Comparison of ENCODE assay signal across 1 cellular context in the genomic region with DNA sequence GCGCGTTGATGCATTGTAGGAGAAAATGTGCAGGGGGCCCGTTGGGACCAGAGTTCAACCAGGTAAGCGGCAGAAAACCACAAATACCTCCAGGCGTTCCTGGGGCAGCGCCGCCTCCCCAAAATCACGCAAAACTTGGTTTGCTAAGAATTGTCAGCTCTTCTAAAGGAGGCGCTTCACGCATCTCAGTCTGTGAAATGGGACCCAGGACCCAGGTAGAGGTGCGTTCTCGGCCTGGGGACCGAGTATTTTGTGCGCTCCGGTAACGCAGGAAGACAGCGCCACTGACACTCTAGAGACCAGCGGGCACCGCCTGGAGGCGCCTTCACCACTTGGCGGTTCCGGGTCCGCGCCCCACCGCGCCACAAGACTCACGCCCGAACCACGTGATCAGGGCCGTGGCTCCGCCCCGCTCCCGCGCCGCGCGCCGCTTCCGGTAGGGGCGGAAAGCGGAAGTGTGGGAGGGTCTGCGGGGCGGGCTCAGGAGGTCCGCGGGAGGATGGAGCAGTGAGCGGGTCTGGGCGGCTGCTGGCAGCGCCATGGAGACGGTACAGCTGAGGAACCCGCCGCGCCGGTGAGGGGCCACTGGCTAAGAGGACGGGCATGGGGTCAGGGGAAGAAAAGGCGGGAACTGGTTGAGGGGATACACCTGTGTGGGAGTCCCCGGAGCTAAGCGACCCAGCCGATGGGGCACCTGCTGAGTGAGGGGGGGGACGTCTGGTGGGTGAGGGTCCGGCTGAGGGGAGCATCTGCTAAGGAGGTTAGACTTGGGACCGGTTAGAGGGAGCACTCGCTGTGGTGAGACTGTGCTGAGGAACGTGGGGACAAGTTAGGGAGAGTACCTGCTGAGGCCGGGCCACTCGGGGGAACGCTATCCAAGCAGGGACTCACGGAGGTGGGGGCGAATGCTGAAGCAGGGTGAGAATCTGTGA.
TF ChIP-seq lines count a peak whose summit lies in the region.

Gene STK4 (plus strand): TSS at position 483 of the 932 bp plus-strand sequence. CDS start 57 bp downstream, at position 540.

TF ChIP-seq in HepG2, 621 proteins besides CTCF, POLR2A, EP300 and RAD21 (continued from another document and continues in another):
- TF ChIP-seq, protein P1, sequence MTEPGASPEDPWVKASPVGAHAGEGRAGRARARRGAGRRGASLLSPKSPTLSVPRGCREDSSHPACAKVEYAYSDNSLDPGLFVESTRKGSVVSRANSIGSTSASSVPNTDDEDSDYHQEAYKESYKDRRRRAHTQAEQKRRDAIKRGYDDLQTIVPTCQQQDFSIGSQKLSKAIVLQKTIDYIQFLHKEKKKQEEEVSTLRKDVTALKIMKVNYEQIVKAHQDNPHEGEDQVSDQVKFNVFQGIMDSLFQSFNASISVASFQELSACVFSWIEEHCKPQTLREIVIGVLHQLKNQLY (CRISPR knock-in tag; IDR thresholded peaks at IDR 0.05) = peak; percentile 100
- TF ChIP-seq ZNF704 (CRISPR knock-in tag; IDR thresholded peaks at IDR 0.05; ENCODE audit: borderline replicate concordance) = peak; percentile 79; the same call in 1 of the 2 replicates
- no peak for TF ChIP-seq CBX2 (IDR thresholded peaks at IDR 0.05; ENCODE audit: low read depth, low read length)
- peak; percentile 96; the same call in 1 of the 2 replicates for TF ChIP-seq CBX2 (CRISPR knock-in tag; IDR thresholded peaks at IDR 0.05; ENCODE audit: low read depth)
- TF ChIP-seq BORCS8-MEF2B (CRISPR knock-in tag; IDR thresholded peaks at IDR 0.05) = peak; percentile 97
- TF ChIP-seq, protein P2, sequence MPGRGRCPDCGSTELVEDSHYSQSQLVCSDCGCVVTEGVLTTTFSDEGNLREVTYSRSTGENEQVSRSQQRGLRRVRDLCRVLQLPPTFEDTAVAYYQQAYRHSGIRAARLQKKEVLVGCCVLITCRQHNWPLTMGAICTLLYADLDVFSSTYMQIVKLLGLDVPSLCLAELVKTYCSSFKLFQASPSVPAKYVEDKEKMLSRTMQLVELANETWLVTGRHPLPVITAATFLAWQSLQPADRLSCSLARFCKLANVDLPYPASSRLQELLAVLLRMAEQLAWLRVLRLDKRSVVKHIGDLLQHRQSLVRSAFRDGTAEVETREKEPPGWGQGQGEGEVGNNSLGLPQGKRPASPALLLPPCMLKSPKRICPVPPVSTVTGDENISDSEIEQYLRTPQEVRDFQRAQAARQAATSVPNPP (CRISPR knock-in tag; IDR thresholded peaks at IDR 0.05) = peak; percentile 76; the same call in 1 of the 2 replicates
- no peak for TF ChIP-seq ATRX (CRISPR knock-in tag; IDR thresholded peaks at IDR 0.05; ENCODE audit: borderline replicate concordance)
- peak; percentile 68; the same call in 1 of the 2 replicates for TF ChIP-seq NFYC (CRISPR knock-in tag; IDR thresholded peaks at IDR 0.05)
- peak; percentile 76; the same call in 1 of the 2 replicates for TF ChIP-seq SOX5 (CRISPR knock-in tag; IDR thresholded peaks at IDR 0.05; ENCODE audit: borderline replicate concordance)
- TF ChIP-seq ZSCAN30 (CRISPR knock-in tag; IDR thresholded peaks at IDR 0.05) = peak; percentile 76; the same call in 1 of the 2 replicates
- TF ChIP-seq, protein P3, sequence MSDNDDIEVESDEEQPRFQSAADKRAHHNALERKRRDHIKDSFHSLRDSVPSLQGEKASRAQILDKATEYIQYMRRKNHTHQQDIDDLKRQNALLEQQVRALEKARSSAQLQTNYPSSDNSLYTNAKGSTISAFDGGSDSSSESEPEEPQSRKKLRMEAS (IDR thresholded peaks at IDR 0.05) = peak; percentile 95
- TF ChIP-seq MTF1 (CRISPR knock-in tag; IDR thresholded peaks at IDR 0.05) = peak; percentile 47; the same call in 1 of the 2 replicates
- peak; percentile 98; the same call in 1 of the 2 replicates for TF ChIP-seq ZNF569 (CRISPR knock-in tag; IDR thresholded peaks at IDR 0.05; ENCODE audit: borderline replicate concordance)
- TF ChIP-seq, protein P4, sequence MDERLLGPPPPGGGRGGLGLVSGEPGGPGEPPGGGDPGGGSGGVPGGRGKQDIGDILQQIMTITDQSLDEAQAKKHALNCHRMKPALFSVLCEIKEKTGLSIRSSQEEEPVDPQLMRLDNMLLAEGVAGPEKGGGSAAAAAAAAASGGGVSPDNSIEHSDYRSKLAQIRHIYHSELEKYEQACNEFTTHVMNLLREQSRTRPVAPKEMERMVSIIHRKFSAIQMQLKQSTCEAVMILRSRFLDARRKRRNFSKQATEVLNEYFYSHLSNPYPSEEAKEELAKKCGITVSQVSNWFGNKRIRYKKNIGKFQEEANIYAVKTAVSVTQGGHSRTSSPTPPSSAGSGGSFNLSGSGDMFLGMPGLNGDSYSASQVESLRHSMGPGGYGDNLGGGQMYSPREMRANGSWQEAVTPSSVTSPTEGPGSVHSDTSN (CRISPR knock-in tag; IDR thresholded peaks at IDR 0.05) = 0 out of 2 replicates have a peak, but pooled peaks have one; percentile 3
- TF ChIP-seq, protein P5, sequence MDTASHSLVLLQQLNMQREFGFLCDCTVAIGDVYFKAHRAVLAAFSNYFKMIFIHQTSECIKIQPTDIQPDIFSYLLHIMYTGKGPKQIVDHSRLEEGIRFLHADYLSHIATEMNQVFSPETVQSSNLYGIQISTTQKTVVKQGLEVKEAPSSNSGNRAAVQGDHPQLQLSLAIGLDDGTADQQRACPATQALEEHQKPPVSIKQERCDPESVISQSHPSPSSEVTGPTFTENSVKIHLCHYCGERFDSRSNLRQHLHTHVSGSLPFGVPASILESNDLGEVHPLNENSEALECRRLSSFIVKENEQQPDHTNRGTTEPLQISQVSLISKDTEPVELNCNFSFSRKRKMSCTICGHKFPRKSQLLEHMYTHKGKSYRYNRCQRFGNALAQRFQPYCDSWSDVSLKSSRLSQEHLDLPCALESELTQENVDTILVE (CRISPR knock-in tag; IDR thresholded peaks at IDR 0.05) = peak; percentile 99
- TF ChIP-seq ASH2L (IDR thresholded peaks at IDR 0.05; ENCODE audit: insufficient read length, low read depth, low read length) = peak; percentile 98
- no peak for TF ChIP-seq ZNF251 (CRISPR knock-in tag; IDR thresholded peaks at IDR 0.05)
- 0 out of 2 replicates have a peak, but pooled peaks have one; percentile 28 for TF ChIP-seq PAX8 (CRISPR knock-in tag; IDR thresholded peaks at IDR 0.05; ENCODE audit: borderline replicate concordance)
- TF ChIP-seq NRL (CRISPR knock-in tag; IDR thresholded peaks at IDR 0.05; ENCODE audit: borderline replicate concordance) = peak; percentile 93
- peak; percentile 99 for TF ChIP-seq ZSCAN31 (CRISPR knock-in tag; IDR thresholded peaks at IDR 0.05; ENCODE audit: low read depth)
- TF ChIP-seq HMG20A (CRISPR knock-in tag; IDR thresholded peaks at IDR 0.05; ENCODE audit: borderline replicate concordance) = peak; percentile 50; the same call in 1 of the 2 replicates
- TF ChIP-seq YEATS2 (CRISPR knock-in tag; IDR thresholded peaks at IDR 0.05; ENCODE audit: borderline replicate concordance) = peak; percentile 97
- no peak for TF ChIP-seq ZNF512 (CRISPR knock-in tag; IDR thresholded peaks at IDR 0.05)
- peak; percentile 67 for TF ChIP-seq ZBTB40 (IDR thresholded peaks at IDR 0.05)
- TF ChIP-seq ZBTB40 (CRISPR knock-in tag; IDR thresholded peaks at IDR 0.05) = peak; percentile 81
- TF ChIP-seq ZNF782 (CRISPR knock-in tag; IDR thresholded peaks at IDR 0.05; ENCODE audit: borderline replicate concordance) = peak; percentile 98
- 0 out of 2 replicates have a peak, but pooled peaks have one; percentile 77 for TF ChIP-seq ZNF713 (CRISPR knock-in tag; IDR thresholded peaks at IDR 0.05)
- peak; percentile 53; the same call in 1 of the 2 replicates for TF ChIP-seq SOX13 (IDR thresholded peaks at IDR 0.05)
- TF ChIP-seq SOX13 (CRISPR knock-in tag; conservative IDR thresholded peaks at IDR 0.05 in 1 of 2, IDR thresholded peaks at IDR 0.05 in 1 of 2) = peak; percentile 49 to 79; a peak in 2 of 4 replicates
- peak; percentile 99 for TF ChIP-seq ELF3 (CRISPR knock-in tag; IDR thresholded peaks at IDR 0.05)
- TF ChIP-seq, protein P6, sequence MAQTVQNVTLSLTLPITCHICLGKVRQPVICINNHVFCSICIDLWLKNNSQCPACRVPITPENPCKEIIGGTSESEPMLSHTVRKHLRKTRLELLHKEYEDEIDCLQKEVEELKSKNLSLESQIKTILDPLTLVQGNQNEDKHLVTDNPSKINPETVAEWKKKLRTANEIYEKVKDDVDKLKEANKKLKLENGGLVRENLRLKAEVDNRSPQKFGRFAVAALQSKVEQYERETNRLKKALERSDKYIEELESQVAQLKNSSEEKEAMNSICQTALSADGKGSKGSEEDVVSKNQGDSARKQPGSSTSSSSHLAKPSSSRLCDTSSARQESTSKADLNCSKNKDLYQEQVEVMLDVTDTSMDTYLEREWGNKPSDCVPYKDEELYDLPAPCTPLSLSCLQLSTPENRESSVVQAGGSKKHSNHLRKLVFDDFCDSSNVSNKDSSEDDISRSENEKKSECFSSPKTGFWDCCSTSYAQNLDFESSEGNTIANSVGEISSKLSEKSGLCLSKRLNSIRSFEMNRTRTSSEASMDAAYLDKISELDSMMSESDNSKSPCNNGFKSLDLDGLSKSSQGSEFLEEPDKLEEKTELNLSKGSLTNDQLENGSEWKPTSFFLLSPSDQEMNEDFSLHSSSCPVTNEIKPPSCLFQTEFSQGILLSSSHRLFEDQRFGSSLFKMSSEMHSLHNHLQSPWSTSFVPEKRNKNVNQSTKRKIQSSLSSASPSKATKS (CRISPR knock-in tag; IDR thresholded peaks at IDR 0.05) = no peak
- no peak for TF ChIP-seq ZNF17 (CRISPR knock-in tag; IDR thresholded peaks at IDR 0.05)
- TF ChIP-seq MED1 (CRISPR knock-in tag; IDR thresholded peaks at IDR 0.05) = peak; percentile 94
